ENCODE assay signal across 8 cellular contexts in the genomic region with DNA sequence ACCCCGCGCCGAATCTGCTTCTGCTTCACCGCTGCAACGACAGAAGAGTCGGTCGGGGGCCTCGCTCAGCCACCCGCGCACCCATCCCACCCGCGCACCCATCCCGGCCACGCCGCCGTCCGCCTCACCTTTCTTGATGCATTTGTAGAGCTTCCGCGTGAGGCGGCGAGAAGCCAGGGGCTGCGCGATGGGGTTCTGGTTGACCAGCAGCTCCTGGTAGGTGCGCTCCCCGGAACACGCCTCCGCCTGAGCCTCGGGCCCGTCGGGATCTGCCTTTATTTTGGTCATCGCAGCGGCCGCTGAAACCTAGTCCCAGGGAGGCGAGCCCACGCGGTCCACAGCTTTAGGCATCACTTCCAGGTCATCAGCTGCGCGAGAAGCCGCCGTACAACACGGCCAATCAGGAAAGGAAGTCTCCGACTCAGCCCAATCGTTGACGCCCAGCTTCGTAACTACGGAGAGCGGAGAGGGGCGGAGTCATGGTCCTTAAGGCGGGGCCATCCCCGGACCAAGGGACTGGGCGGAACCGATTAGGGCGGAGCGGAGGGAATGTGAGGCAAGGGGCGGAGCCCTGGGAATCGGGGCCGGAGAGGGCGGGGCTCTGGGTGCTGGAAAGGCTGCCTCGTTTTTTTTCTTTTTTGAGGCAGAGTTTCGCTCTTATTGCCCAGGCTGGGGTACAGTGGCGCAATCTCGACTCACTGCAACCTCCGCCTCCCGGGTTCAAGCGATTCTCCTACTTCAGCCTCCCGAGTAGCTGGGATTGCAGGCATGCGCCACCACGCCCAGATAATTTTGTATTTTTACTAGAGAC.
DNase-seq lines count a peak whose midpoint lies in the region; ATAC-seq lines count a peak whose summit lies in the region.

A gene (minus strand): TSS at position 356 of the 811 bp plus-strand sequence. CDS start 68 bp downstream, at position 288.

- no peaks in the 10 kb centered on the region for H3K27me3 Mint-ChIP-seq in central memory CD8-positive, alpha-beta T cell

- H3K4me1 Mint-ChIP-seq in central memory CD8-positive, alpha-beta T cell: peaks cover 31% of the 10 kb centered on the region

- peaks cover 22% of the 10 kb centered on the region for H3K36me3 Mint-ChIP-seq in central memory CD8-positive, alpha-beta T cell (ENCODE audit: insufficient read depth)

- H3K9me3 Mint-ChIP-seq in central memory CD8-positive, alpha-beta T cell: no peaks in the 10 kb centered on the region

- ATAC-seq in GM19023 (IDR thresholded peaks at IDR 0.05; ENCODE audit: unreplicated experiment) (peak; percentile 97), HG03280 (IDR thresholded peaks at IDR 0.05; ENCODE audit: unreplicated experiment) (peak; percentile 99)
- ATAC-seq in central memory CD8-positive, alpha-beta T cell (replicated peaks; ENCODE audit: extremely low read depth, poor library complexity, severe bottlenecking): peak; percentile 99

- H3K4me3 Mint-ChIP-seq in central memory CD8-positive, alpha-beta T cell: peak within 1 kb of the TSS; percentile 97

- H3K27ac Mint-ChIP-seq in central memory CD8-positive, alpha-beta T cell (ENCODE audit: low read depth): peak within 1 kb of the TSS; percentile 84

- DNase-seq in AG08396 (ENCODE audit: low spot score) (peak; percentile 98), NCI-H345 treated with DMSO at 0.1 percent for 48 hours (lab: John Stamatoyannopoulos, UW; ENCODE audit: unreplicated experiment) (peak; percentile 95), iris pigment epithelial cell (ENCODE audit: low read depth) (peak; percentile 99)
- DNase-seq in activated CD4-positive, CD25-positive, alpha-beta regulatory T cell (lab: John Stamatoyannopoulos, UW): peak; percentile 87 to 95 (median 90)
- DNase-seq in central memory CD8-positive, alpha-beta T cell (ENCODE audit: low spot score in 2 of 2): peak; percentile 92 to 94
- peak; percentile 95 to 99 for DNase-seq in stimulated activated CD4-positive, alpha-beta T cell treated with anti-CD3 and anti-CD28 coated beads, Interleukin-12 subunit alpha, Interleukin-12 subunit beta, amount 100 ng/mL, for 24 hours (ENCODE audit: low read depth in 2 of 2)

Comparison
In these comparisons a context has a peak if more than half of its experiments do, and no peak if none do; other contexts are left out.
1. Peak in every context shown above with its lines: DNase-seq and ATAC-seq.